ENCODE assay signal across 1 cellular context in the genomic region with DNA sequence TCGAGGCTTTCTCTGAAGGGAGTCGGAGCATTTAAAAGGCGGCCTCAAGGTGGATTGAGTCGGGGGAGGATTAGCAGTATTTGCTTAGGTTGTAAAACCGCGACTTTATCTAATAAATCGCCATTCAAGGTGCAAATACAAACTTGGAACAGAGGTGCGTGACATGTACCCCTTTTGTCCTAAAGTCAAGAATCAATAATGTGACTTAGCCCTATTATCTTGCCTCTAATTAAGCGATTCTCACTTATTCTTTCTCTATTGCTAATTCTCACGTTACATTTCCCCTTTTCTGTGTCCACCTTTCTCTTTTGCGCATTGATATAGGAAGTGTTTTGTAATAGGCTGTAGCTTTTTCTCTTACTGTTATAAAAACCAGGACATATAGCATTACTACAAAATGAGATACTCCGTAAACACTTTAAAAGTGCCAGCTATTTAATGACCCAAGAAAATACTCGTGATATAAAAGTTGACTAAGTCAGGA.
TF ChIP-seq lines count a peak whose summit lies in the region.

No MANE protein-coding gene starts in this region.

TF ChIP-seq in K562, 482 proteins besides CTCF, POLR2A, EP300 and RAD21 (continued from another document):
- TF ChIP-seq POLR3A (IDR thresholded peaks at IDR 0.05; ENCODE audit: borderline replicate concordance, extremely low read depth, insufficient read depth, insufficient read length): no peak
- TF ChIP-seq, protein P1, sequence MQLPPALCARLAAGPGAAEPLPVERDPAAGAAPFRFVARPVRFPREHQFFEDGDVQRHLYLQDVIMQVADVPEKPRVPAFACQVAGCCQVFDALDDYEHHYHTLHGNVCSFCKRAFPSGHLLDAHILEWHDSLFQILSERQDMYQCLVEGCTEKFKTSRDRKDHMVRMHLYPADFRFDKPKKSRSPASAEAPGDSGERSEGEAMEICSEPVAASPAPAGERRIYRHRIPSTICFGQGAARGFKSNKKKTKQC (CRISPR knock-in tag; IDR thresholded peaks at IDR 0.05): no peak
- no peak for TF ChIP-seq NCOA2 (IDR thresholded peaks at IDR 0.05; ENCODE audit: partially characterized antibody in 2 of 2)
- TF ChIP-seq CEBPB (tag; IDR thresholded peaks at IDR 0.05): no peak
- TF ChIP-seq ZNF551 (CRISPR knock-in tag; IDR thresholded peaks at IDR 0.05): no peak
- TF ChIP-seq GATAD2B (IDR thresholded peaks at IDR 0.05; ENCODE audit: borderline replicate concordance): 0 out of 2 replicates have a peak, but pooled peaks have one; percentile 11
- TF ChIP-seq, protein P2, sequence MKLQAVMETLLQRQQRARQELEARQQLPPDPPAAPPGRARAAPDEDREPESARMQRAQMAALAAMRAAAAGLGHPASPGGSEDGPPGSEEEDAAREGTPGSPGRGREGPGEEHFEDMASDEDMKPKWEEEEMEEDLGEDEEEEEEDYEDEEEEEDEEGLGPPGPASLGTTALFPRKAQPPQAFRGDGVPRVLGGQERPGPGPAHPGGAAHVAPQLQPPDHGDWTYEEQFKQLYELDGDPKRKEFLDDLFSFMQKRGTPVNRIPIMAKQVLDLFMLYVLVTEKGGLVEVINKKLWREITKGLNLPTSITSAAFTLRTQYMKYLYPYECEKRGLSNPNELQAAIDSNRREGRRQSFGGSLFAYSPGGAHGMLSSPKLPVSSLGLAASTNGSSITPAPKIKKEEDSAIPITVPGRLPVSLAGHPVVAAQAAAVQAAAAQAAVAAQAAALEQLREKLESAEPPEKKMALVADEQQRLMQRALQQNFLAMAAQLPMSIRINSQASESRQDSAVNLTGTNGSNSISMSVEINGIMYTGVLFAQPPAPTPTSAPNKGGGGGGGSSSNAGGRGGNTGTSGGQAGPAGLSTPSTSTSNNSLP (IDR thresholded peaks at IDR 0.05; ENCODE audit: borderline replicate concordance, low read depth, low read length): no peak
- TF ChIP-seq, protein P3, sequence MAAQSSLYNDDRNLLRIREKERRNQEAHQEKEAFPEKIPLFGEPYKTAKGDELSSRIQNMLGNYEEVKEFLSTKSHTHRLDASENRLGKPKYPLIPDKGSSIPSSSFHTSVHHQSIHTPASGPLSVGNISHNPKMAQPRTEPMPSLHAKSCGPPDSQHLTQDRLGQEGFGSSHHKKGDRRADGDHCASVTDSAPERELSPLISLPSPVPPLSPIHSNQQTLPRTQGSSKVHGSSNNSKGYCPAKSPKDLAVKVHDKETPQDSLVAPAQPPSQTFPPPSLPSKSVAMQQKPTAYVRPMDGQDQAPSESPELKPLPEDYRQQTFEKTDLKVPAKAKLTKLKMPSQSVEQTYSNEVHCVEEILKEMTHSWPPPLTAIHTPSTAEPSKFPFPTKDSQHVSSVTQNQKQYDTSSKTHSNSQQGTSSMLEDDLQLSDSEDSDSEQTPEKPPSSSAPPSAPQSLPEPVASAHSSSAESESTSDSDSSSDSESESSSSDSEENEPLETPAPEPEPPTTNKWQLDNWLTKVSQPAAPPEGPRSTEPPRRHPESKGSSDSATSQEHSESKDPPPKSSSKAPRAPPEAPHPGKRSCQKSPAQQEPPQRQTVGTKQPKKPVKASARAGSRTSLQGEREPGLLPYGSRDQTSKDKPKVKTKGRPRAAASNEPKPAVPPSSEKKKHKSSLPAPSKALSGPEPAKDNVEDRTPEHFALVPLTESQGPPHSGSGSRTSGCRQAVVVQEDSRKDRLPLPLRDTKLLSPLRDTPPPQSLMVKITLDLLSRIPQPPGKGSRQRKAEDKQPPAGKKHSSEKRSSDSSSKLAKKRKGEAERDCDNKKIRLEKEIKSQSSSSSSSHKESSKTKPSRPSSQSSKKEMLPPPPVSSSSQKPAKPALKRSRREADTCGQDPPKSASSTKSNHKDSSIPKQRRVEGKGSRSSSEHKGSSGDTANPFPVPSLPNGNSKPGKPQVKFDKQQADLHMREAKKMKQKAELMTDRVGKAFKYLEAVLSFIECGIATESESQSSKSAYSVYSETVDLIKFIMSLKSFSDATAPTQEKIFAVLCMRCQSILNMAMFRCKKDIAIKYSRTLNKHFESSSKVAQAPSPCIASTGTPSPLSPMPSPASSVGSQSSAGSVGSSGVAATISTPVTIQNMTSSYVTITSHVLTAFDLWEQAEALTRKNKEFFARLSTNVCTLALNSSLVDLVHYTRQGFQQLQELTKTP (IDR thresholded peaks at IDR 0.05; ENCODE audit: low read depth in 1 of 2, partially characterized antibody in 2 of 2): peak in 1 of 2 experiments; percentile 33
